In the genomic region with DNA sequence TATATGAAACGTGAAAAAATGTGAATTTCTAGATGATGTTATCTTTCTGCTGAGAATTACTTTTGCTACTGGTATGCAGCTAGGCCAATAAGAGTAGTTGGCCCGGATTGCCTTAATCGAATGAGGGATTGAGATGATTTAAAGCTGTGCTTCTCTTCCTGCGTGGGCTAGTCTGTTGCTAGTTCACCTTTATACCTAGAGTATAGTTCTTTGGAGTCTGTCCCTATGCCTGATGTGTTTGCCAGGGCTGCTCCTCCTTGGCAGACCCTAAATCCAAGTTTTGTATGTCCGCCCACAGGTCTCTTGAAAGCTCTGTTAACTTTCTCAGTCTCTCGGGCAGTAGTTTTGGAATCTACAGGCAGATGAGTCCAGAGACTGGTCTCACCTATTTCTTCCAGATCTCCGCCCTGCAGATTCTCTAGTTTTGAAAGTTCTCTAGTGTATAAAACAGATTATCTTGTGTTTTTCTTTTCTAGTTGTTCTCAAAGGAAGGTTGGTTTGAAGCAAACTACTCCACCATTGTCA, we compare ENCODE assay signal across 13 cellular contexts.
DNase-seq lines count a peak whose midpoint lies in the region; ATAC-seq, FAIRE-seq and TF ChIP-seq lines count a peak whose summit lies in the region.
"Had no signal": no experiment of that assay in that cellular context is flagged by ENCODE, and none has a peak within 500 bp of the region (broad histone marks: within the 10 kb centered on the region; RNA-seq: fewer than 3 reads in every experiment).

No MANE protein-coding gene starts in this region.

- H3K27ac ChIP-seq in astrocyte (ENCODE audit: low read depth, low read length) (no peak overlapping the region), skeletal muscle tissue (ENCODE audit: low read depth, low read length) (peak overlapping the region; percentile 0), RWPE1 (no peak overlapping the region)
- H3K27ac ChIP-seq: GM23248 had no signal

- no peak for DNase-seq in astrocyte (ENCODE audit: low read depth)
- no peak for DNase-seq in glomerular visceral epithelial cell (ENCODE audit: extremely low spot score)
- no peak for DNase-seq in medulla oblongata (ENCODE audit: extremely low spot score)
- DNase-seq in RWPE1 (ENCODE audit: low spot score) = no peak
- DNase-seq in OCI-M1 (lab: John Stamatoyannopoulos, UW) = no peak
- DNase-seq: activated CD8-positive, alpha-beta memory T cell treated with anti-CD3 and anti-CD28 coated beads, Interleukin-2, amount 10 ng/mL, durations not matched to agents 7 days and 5 days; GM23248; natural killer cell; NCI-H1436; stimulated activated CD4-positive, alpha-beta T cell treated with anti-CD3 and anti-CD28 coated beads, Interleukin-4, amount 100 ng/mL, for 1 hour had no signal

- peak; percentile 18 for ATAC-seq in GM18867 (IDR thresholded peaks at IDR 0.05; ENCODE audit: unreplicated experiment)
- ATAC-seq in HG02884 (IDR thresholded peaks at IDR 0.05; ENCODE audit: unreplicated experiment) = peak; percentile 7
- ATAC-seq: activated CD8-positive, alpha-beta memory T cell treated with anti-CD3 and anti-CD28 coated beads, Interleukin-2, amount 10 ng/mL, durations not matched to agents 7 days and 5 days had no signal

- H3K9me3 ChIP-seq in astrocyte (ENCODE audit: insufficient read depth, low read depth, low read length) = no peaks in the 10 kb centered on the region
- H3K9me3 ChIP-seq in skeletal muscle tissue (ENCODE audit: control insufficient read depth in 3 of 3, low read length in 3 of 3) = no peaks in the 10 kb centered on the region

- no peak overlapping the region for H3K4me2 ChIP-seq in astrocyte (ENCODE audit: low read length)

- H3K9ac ChIP-seq in astrocyte (ENCODE audit: low read length) (no peak overlapping the region), skeletal muscle tissue (ENCODE audit: low read depth in 1 of 3, low read length in 3 of 3) (no peak overlapping the region)
- H3K9ac ChIP-seq: GM23248 had no signal

- no peak overlapping the region for H3K4me3 Mint-ChIP-seq in astrocyte (ENCODE audit: unreplicated experiment)
- H3K4me3 Mint-ChIP-seq: activated CD8-positive, alpha-beta memory T cell treated with anti-CD3 and anti-CD28 coated beads, Interleukin-2, amount 10 ng/mL, durations not matched to agents 7 days and 5 days; natural killer cell had no signal

- H3K4me1 ChIP-seq in astrocyte (ENCODE audit: insufficient read depth, low read length) (no peaks in the 10 kb centered on the region), skeletal muscle tissue (ENCODE audit: control insufficient read depth in 3 of 3, insufficient read depth in 3 of 3, low read length in 3 of 3) (peaks cover 10 to 24% (median 20%) of the 10 kb centered on the region in 3 donors)

- H3K36me3 ChIP-seq in astrocyte (ENCODE audit: insufficient read depth, low read length) (no peaks in the 10 kb centered on the region), skeletal muscle tissue (ENCODE audit: control insufficient read depth in 3 of 3, insufficient read depth in 3 of 3, low read length in 3 of 3) (peaks cover 0 to 6% (median 0%) of the 10 kb centered on the region in 3 donors)

- CTCF ChIA-PET in RWPE1 (lab: Yijun Ruan, JAX) = no interaction called here

- TF ChIP-seq CTCF in astrocyte (IDR thresholded peaks at IDR 0.05; ENCODE audit: insufficient read depth, low read depth, low read length) = no peak
- no peak for TF ChIP-seq CTCF in RWPE1 (conservative IDR thresholded peaks at IDR 0.05; ENCODE audit: low read depth)

- H3K4me1 Mint-ChIP-seq in astrocyte (ENCODE audit: low read depth, unreplicated experiment) = peaks cover 14% of the 10 kb centered on the region

- peaks cover 72% of the 10 kb centered on the region for H3K79me2 ChIP-seq in astrocyte (ENCODE audit: insufficient read depth, low read length)

- no peak overlapping the region for H2AFZ ChIP-seq in astrocyte (ENCODE audit: low read depth, low read length)
- H2AFZ ChIP-seq: GM23248 had no signal

- no peak overlapping the region for H3K4me3 ChIP-seq in astrocyte (ENCODE audit: insufficient read depth, low read depth, low read length)
- H3K4me3 ChIP-seq in skeletal muscle tissue (ENCODE audit: low read length in 3 of 3) = no peak overlapping the region
- H3K4me3 ChIP-seq: GM23248 had no signal

- no peaks in the 10 kb centered on the region for H3K27me3 ChIP-seq in astrocyte (ENCODE audit: insufficient read depth, low read length)
- H3K27me3 ChIP-seq in skeletal muscle tissue (ENCODE audit: control insufficient read depth in 3 of 3, insufficient read depth in 3 of 3, low read length in 3 of 3) = no peaks in the 10 kb centered on the region

- H3K27ac Mint-ChIP-seq in astrocyte (ENCODE audit: unreplicated experiment) = no peak overlapping the region
- H3K27ac Mint-ChIP-seq: activated CD8-positive, alpha-beta memory T cell treated with anti-CD3 and anti-CD28 coated beads, Interleukin-2, amount 10 ng/mL, durations not matched to agents 7 days and 5 days had no signal

- no peaks in the 10 kb centered on the region for H3K27me3 Mint-ChIP-seq in astrocyte (ENCODE audit: low read depth, unreplicated experiment)
- H3K27me3 Mint-ChIP-seq: activated CD8-positive, alpha-beta memory T cell treated with anti-CD3 and anti-CD28 coated beads, Interleukin-2, amount 10 ng/mL, durations not matched to agents 7 days and 5 days had no signal

- peaks cover 3% of the 10 kb centered on the region for H3K9me3 Mint-ChIP-seq in astrocyte (ENCODE audit: unreplicated experiment)
- H3K9me3 Mint-ChIP-seq: natural killer cell had no signal

- POLR2A ChIA-PET in RWPE1 (lab: Yijun Ruan, JAX; ENCODE audit: low non-redundant PET) = no interaction called here

- FAIRE-seq in astrocyte (lab: Jason Lieb, UNC) = peak; percentile 74

- peaks cover 54% of the 10 kb centered on the region for H4K20me1 ChIP-seq in astrocyte (ENCODE audit: insufficient read depth, low read length)

- peaks cover 12% of the 10 kb centered on the region for H3K36me3 Mint-ChIP-seq in astrocyte (ENCODE audit: low read depth, unreplicated experiment)
- H3K36me3 Mint-ChIP-seq: natural killer cell had no signal
